ENCODE assay signal across 8 cellular contexts in genomic region chr16:17070882-17071592, GRCh38.
DNase-seq lines count a peak whose midpoint lies in the region; ATAC-seq and TF ChIP-seq lines count a peak whose summit lies in the region.

No MANE protein-coding gene starts in this region.

- H3K9me3 ChIP-seq in DND-41 (ENCODE audit: insufficient read depth, low read length, severe bottlenecking) (no peaks in the 10 kb centered on the region), neural cell (ENCODE audit: low read length) (no peaks in the 10 kb centered on the region)

- H3K4me3 Mint-ChIP-seq in activated naive CD8-positive, alpha-beta T cell treated with anti-CD3 and anti-CD28 coated beads, Interleukin-2, amount 50 U/mL, for 24 hours: peak overlapping the region; percentile 78

- H3K27me3 ChIP-seq in DND-41 (ENCODE audit: insufficient read depth, low read length, poor library complexity) (no peaks in the 10 kb centered on the region), KMS-11 (ENCODE audit: insufficient read depth, low read depth) (no peaks in the 10 kb centered on the region), neural cell (ENCODE audit: insufficient read depth, low read depth, low read length) (no peaks in the 10 kb centered on the region)

- H3K9me2 ChIP-seq in neural cell (ENCODE audit: insufficient read depth, low read length): no peaks in the 10 kb centered on the region

- DNase-seq in DND-41 (peak; percentile 7), T-helper 1 cell (peak; percentile 40 to 79 (median 66)), NK-92 (lab: John Stamatoyannopoulos, UW; ENCODE audit: unreplicated experiment) (no peak)
- peak; percentile 84 for DNase-seq in activated naive CD8-positive, alpha-beta T cell treated with anti-CD3 and anti-CD28 coated beads, Interleukin-2, amount 50 U/mL, for 24 hours

- TF ChIP-seq RAD21 in neural cell (conservative IDR thresholded peaks at IDR 0.05): peak; percentile 28

- no peak overlapping the region for H2AFZ ChIP-seq in DND-41 (ENCODE audit: low read depth, low read length)
- peak overlapping the region; percentile 68 for H2AFZ ChIP-seq in KMS-11 (ENCODE audit: low read depth)
- H2AFZ ChIP-seq in neural cell (ENCODE audit: low read depth, low read length): no peak overlapping the region

- no peak for ATAC-seq in DND-41 (ENCODE audit: insufficient read depth, low read depth)
- ATAC-seq in GM21528 (IDR thresholded peaks at IDR 0.05; ENCODE audit: low FRiP score, unreplicated experiment): peak; percentile 80
- ATAC-seq in activated naive CD8-positive, alpha-beta T cell treated with anti-CD3 and anti-CD28 coated beads, Interleukin-2, amount 50 U/mL, for 24 hours: peak; percentile 93

- TF ChIP-seq CTCF in DND-41 (IDR thresholded peaks at IDR 0.05; ENCODE audit: borderline replicate concordance, extremely low read depth, low read length, poor library complexity, severe bottlenecking) (no peak), KMS-11 (conservative IDR thresholded peaks at IDR 0.05; ENCODE audit: low read depth, low read length) (no peak), neural cell (IDR thresholded peaks at IDR 0.05; ENCODE audit: poor library complexity, severe bottlenecking) (no peak)

- H3F3A ChIP-seq in neural cell (ENCODE audit: insufficient read depth, low read length, poor library complexity, severe bottlenecking): no peaks in the 10 kb centered on the region

- H3K4me1 ChIP-seq in DND-41 (ENCODE audit: insufficient read depth, low read length) (no peaks in the 10 kb centered on the region), KMS-11 (ENCODE audit: low read depth, poor library complexity, severe bottlenecking) (peaks cover 12% of the 10 kb centered on the region)

- H3K36me3 ChIP-seq in DND-41 (ENCODE audit: insufficient read depth, low read length) (no peaks in the 10 kb centered on the region), KMS-11 (ENCODE audit: insufficient read depth) (no peaks in the 10 kb centered on the region), neural cell (ENCODE audit: insufficient read depth, low read length) (no peaks in the 10 kb centered on the region)

- no peaks in the 10 kb centered on the region for H3K27me3 Mint-ChIP-seq in activated naive CD8-positive, alpha-beta T cell treated with anti-CD3 and anti-CD28 coated beads, Interleukin-2, amount 50 U/mL, for 24 hours

- H3K79me2 ChIP-seq in DND-41 (ENCODE audit: insufficient read depth, low read length) (no peaks in the 10 kb centered on the region), KMS-11 (ENCODE audit: insufficient read depth, low read depth) (no peaks in the 10 kb centered on the region), neural cell (replicated peaks; ENCODE audit: insufficient read depth, low read length) (no peaks in the 10 kb centered on the region)

- peaks cover 32% of the 10 kb centered on the region for H3K4me1 Mint-ChIP-seq in activated naive CD8-positive, alpha-beta T cell treated with anti-CD3 and anti-CD28 coated beads, Interleukin-2, amount 50 U/mL, for 24 hours

- H3K27ac Mint-ChIP-seq in activated naive CD8-positive, alpha-beta T cell treated with anti-CD3 and anti-CD28 coated beads, Interleukin-2, amount 50 U/mL, for 24 hours: peak overlapping the region; percentile 90

- H3K9ac ChIP-seq in DND-41 (ENCODE audit: low read depth, low read length): no peak overlapping the region
- H3K9ac ChIP-seq in KMS-11: 0 out of 2 replicates have a peak overlapping the region, but pooled peaks have one; percentile 22
- no peak overlapping the region for H3K9ac ChIP-seq in neural cell (ENCODE audit: low read length)

- H3K9me3 Mint-ChIP-seq in activated naive CD8-positive, alpha-beta T cell treated with anti-CD3 and anti-CD28 coated beads, Interleukin-2, amount 50 U/mL, for 24 hours: peaks cover 3% of the 10 kb centered on the region

- H3K36me3 Mint-ChIP-seq in activated naive CD8-positive, alpha-beta T cell treated with anti-CD3 and anti-CD28 coated beads, Interleukin-2, amount 50 U/mL, for 24 hours (ENCODE audit: low read depth): peaks cover 1% of the 10 kb centered on the region

- H4K20me1 ChIP-seq in DND-41 (ENCODE audit: insufficient read depth, low read length) (no peaks in the 10 kb centered on the region), KMS-11 (ENCODE audit: insufficient read depth) (no peaks in the 10 kb centered on the region), neural cell (ENCODE audit: insufficient read depth) (no peaks in the 10 kb centered on the region)

- no peak overlapping the region for H3K27ac ChIP-seq in DND-41 (ENCODE audit: low read length)
- H3K27ac ChIP-seq in KMS-11: peak overlapping the region; percentile 83
- no peak overlapping the region for H3K27ac ChIP-seq in neural cell (ENCODE audit: low read length)
- H3K27ac ChIP-seq in temporal lobe (ENCODE audit: low read depth, low read length): peak overlapping the region; percentile 57

- no peak overlapping the region for H3K4me3 ChIP-seq in DND-41 (ENCODE audit: low read depth in 1 of 2, low read length in 2 of 2)
- no peak overlapping the region for H3K4me3 ChIP-seq in KMS-11 (IDR thresholded peaks at IDR 0.05; ENCODE audit: insufficient read depth, low read depth, low read length)
- peak overlapping the region; percentile 53 for H3K4me3 ChIP-seq in neural cell (ENCODE audit: low read length)

- H3K4me2 ChIP-seq in DND-41 (ENCODE audit: insufficient read depth, low read length) (no peak overlapping the region), KMS-11 (peak overlapping the region; percentile 88), neural cell (ENCODE audit: low read length) (peak overlapping the region; percentile 48)

- TF ChIP-seq EP300 in neural cell (conservative IDR thresholded peaks at IDR 0.05; ENCODE audit: poor library complexity, severe bottlenecking): no peak

TF ChIP-seq in neural cell, 6 proteins besides CTCF, POLR2A, EP300 and RAD21:
- TF ChIP-seq SMC3 (conservative IDR thresholded peaks at IDR 0.05; ENCODE audit: poor library complexity) (peak; percentile 12), REST (IDR thresholded peaks at IDR 0.05; ENCODE audit: borderline replicate concordance) (no peak)

Comparison
In these comparisons a context has a peak if more than half of its experiments do, and no peak if none do; other contexts are left out.
1. H3K27ac ChIP-seq: peak in KMS-11 (single experiment) and temporal lobe (single experiment); none in DND-41 (single experiment) and neural cell (single experiment).